ENCODE assay signal across 21 cellular contexts in the genomic region with DNA sequence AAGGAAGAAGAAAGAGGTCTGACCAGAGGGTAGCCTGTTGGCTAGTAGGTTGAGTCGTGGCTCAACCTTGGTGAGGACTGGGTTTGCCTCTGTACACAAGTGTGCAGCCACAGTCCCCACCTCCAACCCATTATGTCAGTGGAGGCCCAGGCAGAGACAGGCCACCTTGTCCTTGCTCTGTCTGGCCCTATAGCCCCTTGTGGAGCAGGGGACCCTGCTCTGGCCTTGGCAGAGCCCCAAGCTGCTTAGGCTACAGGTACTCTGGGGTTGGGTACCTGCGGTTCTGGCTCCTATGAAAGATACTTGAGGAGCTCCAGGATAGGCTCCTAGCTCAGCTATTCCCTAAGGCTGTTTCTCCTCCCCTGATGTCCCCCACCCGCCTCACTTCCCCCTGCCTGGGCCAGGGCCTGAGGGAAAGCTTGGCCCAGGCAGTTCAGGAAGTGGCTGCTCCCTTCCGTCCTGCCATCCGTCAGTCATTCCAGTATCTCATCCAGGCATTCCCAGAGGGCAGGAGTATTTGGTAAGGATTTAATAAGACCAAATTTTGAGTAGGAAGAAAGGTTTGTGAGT. TPM values are rescaled to one million over a fixed set of nuclear protein-coding genes. Genes with fewer than 3 reads are reported as not detected.
"Had no signal": no experiment of that assay in that cellular context is flagged by ENCODE, and none has a peak within 500 bp of the region (broad histone marks: within the 10 kb centered on the region; RNA-seq: fewer than 3 reads in every experiment).

No MANE protein-coding gene starts in this region.

- H3K36me3 ChIP-seq: suprapubic skin, transverse colon, WERI-Rb-1 had no signal

- H3K36me3 Mint-ChIP-seq: activated naive CD4-positive, alpha-beta T cell treated with anti-CD3 and anti-CD28 coated beads, Interleukin-2, amount 50 U/mL, for 72 hours; immature natural killer cell had no signal

- H3K27ac Mint-ChIP-seq: immature natural killer cell; nephron progenitor cell; stimulated activated naive CD8-positive, alpha-beta T cell treated with anti-CD3 and anti-CD28 coated beads, Interleukin-15, Interleukin-2, amounts not matched to agents 100 ng/mL and 50 ng/mL, for 24 hours had no signal

- H3K27ac ChIP-seq: dorsolateral prefrontal cortex, suprapubic skin, transverse colon, WERI-Rb-1 had no signal

- H3K9me3 ChIP-seq: suprapubic skin, transverse colon had no signal

- ATAC-seq: activated naive CD4-positive, alpha-beta T cell treated with anti-CD3 and anti-CD28 coated beads, Interleukin-2, amount 50 U/mL, for 72 hours had no signal

- H3K4me3 Mint-ChIP-seq: endodermal cell; immature natural killer cell; nephron progenitor cell; stimulated activated naive CD8-positive, alpha-beta T cell treated with anti-CD3 and anti-CD28 coated beads, Interleukin-15, Interleukin-2, amounts not matched to agents 100 ng/mL and 50 ng/mL, for 24 hours had no signal

- H3K4me1 ChIP-seq: transverse colon had no signal

- H3K4me1 Mint-ChIP-seq: immature natural killer cell had no signal

- H3K27me3 ChIP-seq: suprapubic skin, transverse colon had no signal

- H3K9me3 Mint-ChIP-seq: activated naive CD4-positive, alpha-beta T cell treated with anti-CD3 and anti-CD28 coated beads, Interleukin-2, amount 50 U/mL, for 72 hours; endodermal cell; immature natural killer cell; nephron progenitor cell; stimulated activated naive CD8-positive, alpha-beta T cell treated with anti-CD3 and anti-CD28 coated beads, Interleukin-15, Interleukin-2, amounts not matched to agents 100 ng/mL and 50 ng/mL, for 24 hours had no signal

- H3K4me3 ChIP-seq: dorsolateral prefrontal cortex, suprapubic skin, transverse colon had no signal

- DNase-seq: activated CD4-positive, alpha-beta T cell treated with anti-CD3 and anti-CD28 coated beads for 1 hour; activated CD8-positive, alpha-beta memory T cell treated with anti-CD3 and anti-CD28 coated beads for 24 hours; activated CD8-positive, alpha-beta memory T cell treated with anti-CD3 and anti-CD28 coated beads, Interleukin-2, amount 50 U/mL, for 48 hours; activated gamma-delta T cell; activated T-cell treated with anti-CD3 and anti-CD28 coated beads, Interleukin-2, amount 50 U/mL, for 48 hours; amniotic stem cell; endodermal cell; erythroblast; foreskin melanocyte; immature natural killer cell; nephron progenitor cell; retina; stimulated activated CD4-positive, alpha-beta T cell treated with anti-CD3 and anti-CD28 coated beads, Interleukin-15, amount 100 ng/mL, for 24 hours; stimulated activated CD4-positive, alpha-beta T cell treated with anti-CD3 and anti-CD28 coated beads, Interleukin-2, amount 100 ng/mL, for 48 hours; transverse colon; WERI-Rb-1 had no signal

RNA-seq across cellular contexts. Expression of a gene that starts 44.0 kb away (rescaled TPM):
- total RNA-seq: activated naive CD4-positive, alpha-beta T cell treated with anti-CD3 and anti-CD28 coated beads, Interleukin-2, amount 50 U/mL, for 72 hours; myocyte had no signal
- polyA plus RNA-seq: immature natural killer cell had no signal
